In the genomic region with DNA sequence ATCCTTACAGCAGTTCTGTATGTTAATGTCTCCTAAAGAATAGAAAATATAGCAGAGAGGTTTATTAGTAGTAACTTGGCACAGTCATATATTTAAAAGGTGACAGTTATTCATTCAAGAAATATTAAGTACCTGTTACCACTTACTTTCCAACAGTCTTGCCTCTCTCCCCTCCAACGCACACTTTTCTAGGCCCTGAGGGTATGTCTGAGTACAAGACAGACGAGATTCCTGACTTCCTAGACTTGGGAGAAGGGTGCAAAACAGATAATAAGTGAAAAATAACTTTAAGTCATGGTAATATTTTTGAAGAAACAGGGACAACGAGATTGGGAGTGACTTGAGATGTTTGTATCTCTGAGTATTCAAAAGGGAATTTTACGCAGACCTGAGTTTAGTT, we compare ENCODE assay signal across 13 cellular contexts. TPM values are rescaled to one million over a fixed set of nuclear protein-coding genes. Genes with fewer than 3 reads are reported as not detected.
DNase-seq lines count a peak whose midpoint lies in the region; ATAC-seq and TF ChIP-seq lines count a peak whose summit lies in the region.
"Had no signal": no experiment of that assay in that cellular context is flagged by ENCODE, and none has a peak within 500 bp of the region (broad histone marks: within the 10 kb centered on the region; RNA-seq: fewer than 3 reads in every experiment).

No MANE protein-coding gene starts in this region.

- H3K27me3 ChIP-seq in BLaER1 (no peaks in the 10 kb centered on the region), mesenchymal stem cell (ENCODE audit: control insufficient read depth in 1 of 2, insufficient read depth in 1 of 2, low read length in 2 of 2) (no peaks in the 10 kb centered on the region)

- DNase-seq in HFF-Myc (ENCODE audit: extremely low read depth, low read depth), result no peak
- DNase-seq in activated CD8-positive, alpha-beta T cell treated with anti-CD3 and anti-CD28 coated beads for 36 hours, result no peak
- no peak for DNase-seq in mesenchymal stem cell
- no peak for DNase-seq in COR-L47 (lab: John Stamatoyannopoulos, UW)
- DNase-seq in NCI-H345 treated with DMSO at 0.1 percent for 48 hours (lab: John Stamatoyannopoulos, UW; ENCODE audit: unreplicated experiment), result no peak
- no peak for DNase-seq in CD14-positive monocyte (ENCODE audit: low spot score)
- no peak for DNase-seq in OCI-M2 (lab: John Stamatoyannopoulos, UW; ENCODE audit: unreplicated experiment)
- DNase-seq: KBM-7, mesendoderm, right cardiac atrium, WERI-Rb-1 had no signal

- H3K4me1 Mint-ChIP-seq in activated CD8-positive, alpha-beta T cell treated with anti-CD3 and anti-CD28 coated beads for 36 hours (ENCODE audit: low read depth), result peaks cover 52% of the 10 kb centered on the region
- H3K4me1 Mint-ChIP-seq in CD14-positive monocyte, result peaks cover 17% of the 10 kb centered on the region

- H3K79me1 ChIP-seq in mesenchymal stem cell (replicated peaks; ENCODE audit: low read length, poor library complexity, severe bottlenecking), result peaks cover 17% of the 10 kb centered on the region

- peak overlapping the region; percentile 86 for H3K4me3 Mint-ChIP-seq in activated CD8-positive, alpha-beta T cell treated with anti-CD3 and anti-CD28 coated beads for 36 hours
- H3K4me3 Mint-ChIP-seq in CD14-positive monocyte, result no peak overlapping the region

- peaks cover 27% of the 10 kb centered on the region for H3K4me1 ChIP-seq in BLaER1
- peaks cover 9% of the 10 kb centered on the region for H3K4me1 ChIP-seq in mesenchymal stem cell (ENCODE audit: control insufficient read depth, insufficient read depth, low read depth, low read length)

- H3K14ac ChIP-seq in mesenchymal stem cell (ENCODE audit: low read length in 2 of 2), result no peak overlapping the region

- H2AK5ac ChIP-seq in mesenchymal stem cell (ENCODE audit: low read length, severe bottlenecking), result no peak overlapping the region

- POLR2A ChIA-PET in activated CD8-positive, alpha-beta T cell treated with anti-CD3 and anti-CD28 coated beads for 36 hours (lab: Charles Lee), result interaction anchor here (1.0 to 2.5 kb wide), 2 partner anchors 12 to 173 kb away, joined by 3 to 8 read pairs; no protein-coding TSS in a partner anchor

- CTCF ChIA-PET in activated CD8-positive, alpha-beta T cell treated with anti-CD3 and anti-CD28 coated beads for 36 hours (lab: Charles Lee), result interaction anchor here (1.7 kb wide), 1 partner anchor 13 kb away, joined by 15 read pairs; no protein-coding TSS in a partner anchor

- no peaks in the 10 kb centered on the region for H3K9me3 Mint-ChIP-seq in activated CD8-positive, alpha-beta T cell treated with anti-CD3 and anti-CD28 coated beads for 36 hours
- peaks cover 0 to 3% (median 0%) of the 10 kb centered on the region in 7 donors for H3K9me3 Mint-ChIP-seq in CD14-positive monocyte

- H4K91ac ChIP-seq in mesenchymal stem cell (ENCODE audit: low read length), result no peak overlapping the region

- peaks cover 51% of the 10 kb centered on the region for H3K36me3 ChIP-seq in BLaER1
- peaks cover 24 to 57% of the 10 kb centered on the region in 2 experiments for H3K36me3 ChIP-seq in mesenchymal stem cell (ENCODE audit: control insufficient read depth in 1 of 2, insufficient read depth in 2 of 2, low read depth in 1 of 2, low read length in 2 of 2)

- H3K18ac ChIP-seq in mesenchymal stem cell (ENCODE audit: low read depth in 1 of 2, low read length in 2 of 2), result no peak overlapping the region

- H3K36me3 Mint-ChIP-seq in activated CD8-positive, alpha-beta T cell treated with anti-CD3 and anti-CD28 coated beads for 36 hours (ENCODE audit: low read depth), result peaks cover 61% of the 10 kb centered on the region
- peaks cover 43 to 48% of the 10 kb centered on the region in 2 donors for H3K36me3 Mint-ChIP-seq in CD14-positive monocyte

- H3K9me3 ChIP-seq in BLaER1 (no peaks in the 10 kb centered on the region), mesenchymal stem cell (ENCODE audit: control insufficient read depth, low read length) (no peaks in the 10 kb centered on the region)

- TF ChIP-seq CTCF in HFF-Myc (IDR thresholded peaks at IDR 0.05; ENCODE audit: low read depth, low read length, missing control alignments) (no peak), CD14-positive monocyte (IDR thresholded peaks at IDR 0.05) (no peak)
- no peak for TF ChIP-seq CTCF in activated CD8-positive, alpha-beta T cell treated with anti-CD3 and anti-CD28 coated beads for 36 hours (IDR thresholded peaks at IDR 0.05)

- no peak overlapping the region for H3K4ac ChIP-seq in mesenchymal stem cell (ENCODE audit: low read depth in 1 of 2, low read length in 2 of 2)

- H3K4me3 ChIP-seq in BLaER1, result no peak overlapping the region; the same call in 1 of the 2 replicates
- peak overlapping the region; percentile 95 for H3K4me3 ChIP-seq in HFF-Myc (replicated peaks; ENCODE audit: low read depth, low read length)
- H3K4me3 ChIP-seq in mesenchymal stem cell (ENCODE audit: insufficient read depth in 1 of 2, low read depth in 1 of 2, low read length in 2 of 2), result peak overlapping the region in 1 of 2 experiments; percentile 100

- no peak overlapping the region for H3K27ac ChIP-seq in BLaER1
- H3K27ac ChIP-seq in mesenchymal stem cell (ENCODE audit: low read length, poor library complexity, severe bottlenecking), result no peak overlapping the region
- H3K27ac ChIP-seq: WERI-Rb-1 had no signal

- no peaks in the 10 kb centered on the region for H3K27me3 Mint-ChIP-seq in activated CD8-positive, alpha-beta T cell treated with anti-CD3 and anti-CD28 coated beads for 36 hours
- no peaks in the 10 kb centered on the region for H3K27me3 Mint-ChIP-seq in CD14-positive monocyte (ENCODE audit: low read depth in 3 of 3)

- ATAC-seq in activated CD8-positive, alpha-beta T cell treated with anti-CD3 and anti-CD28 coated beads for 36 hours, result no peak
- ATAC-seq: right cardiac atrium had no signal

- no peak overlapping the region for H2AFZ ChIP-seq in mesenchymal stem cell (ENCODE audit: low read depth, low read length)

- peak overlapping the region; percentile 52 for H3K27ac Mint-ChIP-seq in activated CD8-positive, alpha-beta T cell treated with anti-CD3 and anti-CD28 coated beads for 36 hours
- H3K27ac Mint-ChIP-seq in CD14-positive monocyte, result no peak overlapping the region

- H3K23ac ChIP-seq in mesenchymal stem cell (ENCODE audit: low read length in 2 of 2), result no peak overlapping the region

- H3K4me2 ChIP-seq in BLaER1 (peak overlapping the region; percentile 93; the same call in 1 of the 2 replicates), mesenchymal stem cell (ENCODE audit: low read length, poor library complexity, severe bottlenecking) (no peak overlapping the region)

- H2BK15ac ChIP-seq in mesenchymal stem cell (ENCODE audit: low read depth, poor library complexity, severe bottlenecking), result no peak overlapping the region

- H2BK120ac ChIP-seq in mesenchymal stem cell (ENCODE audit: low read depth, low read length), result no peak overlapping the region

- H2BK12ac ChIP-seq in mesenchymal stem cell (ENCODE audit: low read length in 2 of 2), result no peak overlapping the region

- no peak overlapping the region for H2BK5ac ChIP-seq in mesenchymal stem cell (ENCODE audit: low read depth, low read length, poor library complexity, severe bottlenecking)

- peaks cover 62% of the 10 kb centered on the region for H4K20me1 ChIP-seq in BLaER1

- H4K8ac ChIP-seq in mesenchymal stem cell (ENCODE audit: low read length), result no peak overlapping the region

- H3K9ac ChIP-seq in BLaER1, result 0 out of 2 replicates have a peak overlapping the region, but pooled peaks have one; percentile 19
- peak overlapping the region; percentile 96 for H3K9ac ChIP-seq in mesenchymal stem cell (ENCODE audit: low read length)

- intact Hi-C loops in activated CD8-positive, alpha-beta T cell treated with anti-CD3 and anti-CD28 coated beads for 36 hours (cut with micrococcal nuclease), result no loop called here
- intact Hi-C loops in CD14-positive monocyte (cut with micrococcal nuclease), result no loop called here

- WGBS in mesenchymal stem cell, result 96% methylated on average over 4 of the region's 4 CpGs

RNA-seq across cellular contexts. Expression of gene EIF3L, which starts 1.6 kb away (rescaled TPM):
- total RNA-seq in activated CD8-positive, alpha-beta T cell treated with anti-CD3 and anti-CD28 coated beads for 36 hours, result 100 to 1,000 TPM; 687 to 694 TPM
- 453 TPM for polyA plus RNA-seq in mesenchymal stem cell (2013, experiment 1 of 2)
- 471 TPM for polyA plus RNA-seq in mesenchymal stem cell (2013, experiment 2 of 2)
- polyA plus RNA-seq in CD14-positive monocyte, result 100 to 1,000 TPM; 209 to 246 TPM

RNA-seq across cellular contexts. Expression of gene ANKRD54, which starts 6.7 kb away (rescaled TPM):
- total RNA-seq in activated CD8-positive, alpha-beta T cell treated with anti-CD3 and anti-CD28 coated beads for 36 hours, result 10 to 100 TPM; 17.2 to 17.5 TPM
- polyA plus RNA-seq in mesenchymal stem cell (2013, experiment 1 of 2), result 16.7 TPM
- polyA plus RNA-seq in mesenchymal stem cell (2013, experiment 2 of 2), result 15.9 TPM
- polyA plus RNA-seq in CD14-positive monocyte, result 1 to 10 TPM; 7.4 to 9.5 TPM

RNA-seq across cellular contexts. Expression of gene GALR3, which starts 27.6 kb away (rescaled TPM):
- total RNA-seq in activated CD8-positive, alpha-beta T cell treated with anti-CD3 and anti-CD28 coated beads for 36 hours, result not detected
- not detected for polyA plus RNA-seq in mesenchymal stem cell (2013, experiment 1 of 2)
- not detected for polyA plus RNA-seq in mesenchymal stem cell (2013, experiment 2 of 2)
- polyA plus RNA-seq in CD14-positive monocyte, result not detected
- total RNA-seq: right cardiac atrium, ureter had no signal
- polyA plus RNA-seq: right cardiac atrium had no signal

RNA-seq across cellular contexts. Expression of gene GCAT, which starts 43.1 kb away (rescaled TPM):
- 10 to 100 TPM; 19.0 to 20.4 TPM for total RNA-seq in activated CD8-positive, alpha-beta T cell treated with anti-CD3 and anti-CD28 coated beads for 36 hours
- polyA plus RNA-seq in mesenchymal stem cell (2013, experiment 1 of 2), result 10.7 TPM
- polyA plus RNA-seq in mesenchymal stem cell (2013, experiment 2 of 2), result 11.7 TPM
- 1 to 10 TPM; 1.1 to 1.9 TPM for polyA plus RNA-seq in CD14-positive monocyte

RNA-seq across cellular contexts. Expression of gene MICALL1, which starts 55.3 kb away (rescaled TPM):
- 10 to 100 TPM; 10.2 to 11.8 TPM for total RNA-seq in activated CD8-positive, alpha-beta T cell treated with anti-CD3 and anti-CD28 coated beads for 36 hours
- 19.9 TPM for polyA plus RNA-seq in mesenchymal stem cell (2013, experiment 1 of 2)
- polyA plus RNA-seq in mesenchymal stem cell (2013, experiment 2 of 2), result 19.0 TPM
- 1 to 10 TPM in 1 of 2 donors, under 1 TPM in 1; 0.51 to 1.3 TPM for polyA plus RNA-seq in CD14-positive monocyte
